Comparison of ENCODE assay signal across 13 cellular contexts in genomic region chr7:116317907-116318306, GRCh38.
DNase-seq lines count a peak whose midpoint lies in the region; ATAC-seq and TF ChIP-seq lines count a peak whose summit lies in the region.
"Had no signal": no experiment of that assay in that cellular context is flagged by ENCODE, and none has a peak within 500 bp of the region (broad histone marks: within the 10 kb centered on the region; RNA-seq: fewer than 3 reads in every experiment).

No MANE protein-coding gene starts in this region.

- H3K27me3 Mint-ChIP-seq in activated CD4-positive, alpha-beta T cell treated with anti-CD3 and anti-CD28 coated beads, Interleukin-2, amount 10 ng/mL, durations not matched to agents 24 days and 14 days: peaks cover 9% of the 10 kb centered on the region

- H3K36me3 ChIP-seq in ascending aorta (no peaks in the 10 kb centered on the region), lower lobe of right lung (no peaks in the 10 kb centered on the region), tibial artery (no peaks in the 10 kb centered on the region)
- H3K36me3 ChIP-seq: adrenal gland had no signal

- peak; percentile 79 for DNase-seq in M059J (ENCODE audit: low read depth)
- DNase-seq in ascending aorta (ENCODE audit: low spot score in 2 of 2): no peak
- no peak for DNase-seq in lower lobe of right lung
- no peak for DNase-seq in tibial artery
- no peak for DNase-seq in SK-N-DZ (ENCODE audit: low spot score)
- no peak for DNase-seq in activated CD4-positive, alpha-beta T cell treated with anti-CD3 and anti-CD28 coated beads, Interleukin-2, amount 10 ng/mL, durations not matched to agents 24 days and 14 days
- DNase-seq: activated T-cell treated with anti-CD3 and anti-CD28 coated beads, Interleukin-2, amount 50 U/mL, for 4 hours; CD4-positive, alpha-beta T cell; NCI-H1105 treated with DMSO at 0.1 percent for 48 hours had no signal

- TF ChIP-seq CTCF in ascending aorta (IDR thresholded peaks at IDR 0.05): no peak
- no peak for TF ChIP-seq CTCF in lower lobe of right lung (IDR thresholded peaks at IDR 0.05)
- TF ChIP-seq CTCF in tibial artery (IDR thresholded peaks at IDR 0.05): no peak

- intact Hi-C loops in ascending aorta (cut with DNase I): loop anchor here (5.0 kb wide), 3 partner anchors 39 to 209 kb away; partner anchors contain the start of gene CAV1
- intact Hi-C loops in lower lobe of right lung (cut with DNase I): no loop called here
- intact Hi-C loops in tibial artery (cut with DNase I; ENCODE audit: low total_unique reads): loop anchor here (5.0 kb wide), 1 partner anchor 46 kb away; no protein-coding TSS in a partner anchor
- intact Hi-C loops in activated CD4-positive, alpha-beta T cell treated with anti-CD3 and anti-CD28 coated beads, Interleukin-2, amount 10 ng/mL, durations not matched to agents 24 days and 14 days (cut with micrococcal nuclease): no loop called here

- peaks cover 5 to 22% of the 10 kb centered on the region in 2 donors for H3K4me1 ChIP-seq in ascending aorta
- H3K4me1 ChIP-seq in lower lobe of right lung: peaks cover 22% of the 10 kb centered on the region
- H3K4me1 ChIP-seq in tibial artery: peaks cover 0 to 36% (median 16%) of the 10 kb centered on the region in 4 donors

- no peaks in the 10 kb centered on the region for H3K27me3 ChIP-seq in ascending aorta
- no peaks in the 10 kb centered on the region for H3K27me3 ChIP-seq in lower lobe of right lung (ENCODE audit: low read depth)
- no peaks in the 10 kb centered on the region for H3K27me3 ChIP-seq in tibial artery
- H3K27me3 ChIP-seq: adrenal gland had no signal

- H3K4me3 ChIP-seq in ascending aorta: no peak overlapping the region
- no peak overlapping the region for H3K4me3 ChIP-seq in lower lobe of right lung
- H3K4me3 ChIP-seq in tibial artery: no peak overlapping the region
- H3K4me3 ChIP-seq: adrenal gland had no signal

- H3K9me3 Mint-ChIP-seq in activated CD4-positive, alpha-beta T cell treated with anti-CD3 and anti-CD28 coated beads, Interleukin-2, amount 10 ng/mL, durations not matched to agents 24 days and 14 days: no peaks in the 10 kb centered on the region
- H3K9me3 Mint-ChIP-seq: activated CD4-positive, alpha-beta T cell treated with anti-CD3 and anti-CD28 coated beads, Interleukin-2, amount 10 ng/mL, durations not matched to agents 7 days and 5 days; activated T-cell treated with anti-CD3 and anti-CD28 coated beads, Interleukin-2, amount 50 U/mL, for 4 hours; CD4-positive, alpha-beta T cell had no signal

- H3K4me1 Mint-ChIP-seq in activated CD4-positive, alpha-beta T cell treated with anti-CD3 and anti-CD28 coated beads, Interleukin-2, amount 10 ng/mL, durations not matched to agents 24 days and 14 days: peaks cover 6% of the 10 kb centered on the region
- H3K4me1 Mint-ChIP-seq: activated CD4-positive, alpha-beta T cell treated with anti-CD3 and anti-CD28 coated beads, Interleukin-2, amount 10 ng/mL, durations not matched to agents 7 days and 5 days had no signal

- H3K36me3 Mint-ChIP-seq in activated CD4-positive, alpha-beta T cell treated with anti-CD3 and anti-CD28 coated beads, Interleukin-2, amount 10 ng/mL, durations not matched to agents 24 days and 14 days (ENCODE audit: low read depth): no peaks in the 10 kb centered on the region
- H3K36me3 Mint-ChIP-seq: IgD-negative memory B cell had no signal

- no peak overlapping the region for H3K27ac Mint-ChIP-seq in activated CD4-positive, alpha-beta T cell treated with anti-CD3 and anti-CD28 coated beads, Interleukin-2, amount 10 ng/mL, durations not matched to agents 24 days and 14 days
- H3K27ac Mint-ChIP-seq: activated CD4-positive, alpha-beta T cell treated with anti-CD3 and anti-CD28 coated beads, Interleukin-2, amount 10 ng/mL, durations not matched to agents 7 days and 5 days; CD4-positive, alpha-beta T cell had no signal

- no peak overlapping the region for H3K4me3 Mint-ChIP-seq in activated CD4-positive, alpha-beta T cell treated with anti-CD3 and anti-CD28 coated beads, Interleukin-2, amount 10 ng/mL, durations not matched to agents 24 days and 14 days
- H3K4me3 Mint-ChIP-seq: activated CD4-positive, alpha-beta T cell treated with anti-CD3 and anti-CD28 coated beads, Interleukin-2, amount 10 ng/mL, durations not matched to agents 7 days and 5 days; activated T-cell treated with anti-CD3 and anti-CD28 coated beads, Interleukin-2, amount 50 U/mL, for 4 hours; CD4-positive, alpha-beta T cell; IgD-negative memory B cell had no signal

- H3K27ac ChIP-seq in ascending aorta (peak overlapping the region; percentile 57 to 66), lower lobe of right lung (peak overlapping the region; percentile 53), tibial artery (peak overlapping the region; percentile 75 to 79)

- H3K9me3 ChIP-seq in ascending aorta: no peaks in the 10 kb centered on the region
- H3K9me3 ChIP-seq in lower lobe of right lung: peaks cover 7% of the 10 kb centered on the region
- no peaks in the 10 kb centered on the region for H3K9me3 ChIP-seq in tibial artery
- H3K9me3 ChIP-seq: adrenal gland had no signal

- ATAC-seq in lower lobe of right lung: no peak
- ATAC-seq in GM21515 (IDR thresholded peaks at IDR 0.05; ENCODE audit: unreplicated experiment): no peak

Comparison
In these comparisons a context has a peak if more than half of its experiments do, and no peak if none do; other contexts are left out.
1. intact Hi-C loops: an anchor here in ascending aorta (5.0 kb wide) and tibial artery (5.0 kb wide); none called in lower lobe of right lung and activated CD4-positive, alpha-beta T cell treated with anti-CD3 and anti-CD28 coated beads, Interleukin-2, amount 10 ng/mL, durations not matched to agents 24 days and 14 days.